Comparison of ENCODE assay signal across 8 cellular contexts in the genomic region with DNA sequence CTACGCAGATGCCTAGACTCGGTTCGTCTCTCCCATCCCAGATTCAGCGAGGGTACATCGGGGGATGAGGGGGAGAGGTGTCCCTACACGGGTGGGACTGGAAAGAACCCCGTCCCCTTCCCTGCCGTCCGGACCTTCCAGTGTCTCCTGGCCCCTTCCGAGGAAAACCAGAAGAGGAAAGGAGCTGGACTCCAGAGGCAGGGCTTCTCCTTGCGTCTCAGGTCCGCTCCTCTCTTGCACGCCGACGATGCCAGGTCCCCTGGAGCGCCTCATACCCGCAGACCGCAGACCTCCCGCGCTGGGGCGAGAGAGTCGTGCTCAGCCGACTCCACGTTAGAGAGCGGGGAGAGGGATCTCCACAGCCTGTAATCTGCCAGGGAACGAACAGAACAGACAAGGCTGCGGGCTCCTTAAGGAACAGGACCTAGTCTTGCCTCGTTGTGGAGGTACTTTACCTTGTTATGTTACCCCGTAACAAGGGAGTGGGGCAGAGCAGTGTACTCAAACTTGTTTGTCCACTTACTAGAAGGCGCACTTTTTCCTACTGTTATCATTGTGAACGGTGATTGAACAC. TPM values are rescaled to one million over a fixed set of nuclear protein-coding genes. Genes with fewer than 3 reads are reported as not detected.
DNase-seq lines count a peak whose midpoint lies in the region; ATAC-seq and TF ChIP-seq lines count a peak whose summit lies in the region.

No MANE protein-coding gene starts in this region.

- H3K9ac ChIP-seq in endodermal cell (ENCODE audit: extremely low read depth, low read length, poor library complexity, severe bottlenecking) (peak overlapping the region; percentile 28), mucosa of rectum (ENCODE audit: low read depth in 1 of 2, low read length in 2 of 2) (peak overlapping the region; percentile 85)

- H3K4me1 ChIP-seq in endodermal cell (ENCODE audit: control insufficient read depth, insufficient read depth, low read length) = no peaks in the 10 kb centered on the region
- H3K4me1 ChIP-seq in mucosa of rectum (ENCODE audit: control insufficient read depth in 2 of 2, insufficient read depth in 2 of 2, low read length in 2 of 2) = peaks cover 11 to 22% of the 10 kb centered on the region in 2 donors

- H3K27me3 Mint-ChIP-seq in endodermal cell (ENCODE audit: insufficient read depth) = peaks cover 83% of the 10 kb centered on the region
- peaks cover 12% of the 10 kb centered on the region for H3K27me3 Mint-ChIP-seq in stimulated activated naive CD8-positive, alpha-beta T cell treated with anti-CD3 and anti-CD28 coated beads, Interleukin-15, Interleukin-2, amounts not matched to agents 100 ng/mL and 50 ng/mL, for 24 hours

- no peaks in the 10 kb centered on the region for H3K36me3 Mint-ChIP-seq in endodermal cell (ENCODE audit: low read depth)
- H3K36me3 Mint-ChIP-seq in stimulated activated naive CD8-positive, alpha-beta T cell treated with anti-CD3 and anti-CD28 coated beads, Interleukin-15, Interleukin-2, amounts not matched to agents 100 ng/mL and 50 ng/mL, for 24 hours (ENCODE audit: low read depth) = no peaks in the 10 kb centered on the region

- H3K4me3 Mint-ChIP-seq in endodermal cell = peak overlapping the region; percentile 65
- H3K4me3 Mint-ChIP-seq in stimulated activated naive CD8-positive, alpha-beta T cell treated with anti-CD3 and anti-CD28 coated beads, Interleukin-15, Interleukin-2, amounts not matched to agents 100 ng/mL and 50 ng/mL, for 24 hours = peak overlapping the region; percentile 87

- H3K27ac ChIP-seq in endodermal cell (ENCODE audit: low read depth, low read length) (no peak overlapping the region), mucosa of rectum (ENCODE audit: low read depth in 2 of 2, low read length in 2 of 2) (peak overlapping the region; percentile 86 to 88)

- no peaks in the 10 kb centered on the region for H3K36me3 ChIP-seq in endodermal cell (ENCODE audit: control insufficient read depth, insufficient read depth, low read length)
- H3K36me3 ChIP-seq in mucosa of rectum (ENCODE audit: control insufficient read depth in 2 of 2, insufficient read depth in 2 of 2, low read length in 2 of 2) = no peaks in the 10 kb centered on the region

- H3K27me3 ChIP-seq in endodermal cell (ENCODE audit: control insufficient read depth, insufficient read depth, low read length, poor library complexity, severe bottlenecking) (peaks cover 86% of the 10 kb centered on the region), mucosa of rectum (ENCODE audit: control insufficient read depth in 2 of 2, insufficient read depth in 2 of 2, low read length in 2 of 2) (no peaks in the 10 kb centered on the region)

- H3K27ac Mint-ChIP-seq in endodermal cell = no peak overlapping the region
- peak overlapping the region; percentile 16 for H3K27ac Mint-ChIP-seq in stimulated activated naive CD8-positive, alpha-beta T cell treated with anti-CD3 and anti-CD28 coated beads, Interleukin-15, Interleukin-2, amounts not matched to agents 100 ng/mL and 50 ng/mL, for 24 hours

- peak; percentile 7 for ATAC-seq in HG02798 (IDR thresholded peaks at IDR 0.05; ENCODE audit: poor library complexity, unreplicated experiment)

- 3 to 13% methylated on average over 10 to 31 of the region's 31 CpGs for WGBS in endodermal cell (ENCODE audit: insufficient coverage in 1 of 2, insufficient read length in 1 of 2), 2 experiments

- H3K4me3 ChIP-seq in endodermal cell (ENCODE audit: low read length) = peak overlapping the region; percentile 81
- peak overlapping the region; percentile 90 to 91 for H3K4me3 ChIP-seq in mucosa of rectum (ENCODE audit: low read length in 2 of 2)

- TF ChIP-seq CTCF in endodermal cell (conservative IDR thresholded peaks at IDR 0.05) = no peak

- peak; percentile 34 for DNase-seq in NCI-H1436 (lab: John Stamatoyannopoulos, UW)
- DNase-seq in NCI-H1436 treated with DMSO at 0.1 percent for 48 hours (lab: John Stamatoyannopoulos, UW) = no peak
- peak; percentile 44 for DNase-seq in NCI-H2196 treated with DMSO at 0.1 percent for 48 hours (lab: John Stamatoyannopoulos, UW; ENCODE audit: unreplicated experiment)
- DNase-seq in activated CD4-positive, alpha-beta T cell treated with anti-CD3 and anti-CD28 coated beads, Interleukin-2, amount 50 U/mL, for 1 hour = peak; percentile 42
- DNase-seq in endodermal cell = peak; percentile 88

- H3K4me1 Mint-ChIP-seq in endodermal cell = peaks cover 12% of the 10 kb centered on the region
- H3K4me1 Mint-ChIP-seq in stimulated activated naive CD8-positive, alpha-beta T cell treated with anti-CD3 and anti-CD28 coated beads, Interleukin-15, Interleukin-2, amounts not matched to agents 100 ng/mL and 50 ng/mL, for 24 hours (ENCODE audit: low read depth) = peaks cover 19% of the 10 kb centered on the region

- H3K9me3 Mint-ChIP-seq in endodermal cell = peaks cover 9% of the 10 kb centered on the region
- H3K9me3 Mint-ChIP-seq in stimulated activated naive CD8-positive, alpha-beta T cell treated with anti-CD3 and anti-CD28 coated beads, Interleukin-15, Interleukin-2, amounts not matched to agents 100 ng/mL and 50 ng/mL, for 24 hours = no peaks in the 10 kb centered on the region

- H3K9me3 ChIP-seq in endodermal cell (ENCODE audit: control insufficient read depth, low read length) (no peaks in the 10 kb centered on the region), mucosa of rectum (ENCODE audit: control insufficient read depth in 2 of 2, low read length in 2 of 2) (no peaks in the 10 kb centered on the region)

RNA-seq across cellular contexts. Expression of a gene that starts 0.4 kb away (rescaled TPM):
- 10 to 100 TPM; 13.4 to 16.5 TPM for total RNA-seq in endodermal cell
- polyA plus RNA-seq in endodermal cell (2013, experiment 1 of 2) = 29.3 TPM
- 25.0 TPM for polyA plus RNA-seq in endodermal cell (2013, experiment 2 of 2)

RNA-seq across cellular contexts. Expression of a gene that starts 45.5 kb away (rescaled TPM):
- 10 to 100 TPM; 26.5 to 37.9 TPM for total RNA-seq in endodermal cell
- polyA plus RNA-seq in endodermal cell (2013, experiment 1 of 2) = 46.2 TPM
- 41.3 TPM for polyA plus RNA-seq in endodermal cell (2013, experiment 2 of 2)

RNA-seq across cellular contexts. Expression of a gene that starts 48.7 kb away (rescaled TPM):
- under 1 TPM in 1 of 2 donors, not detected in 1; 0.18 TPM for total RNA-seq in endodermal cell
- 0.93 TPM for polyA plus RNA-seq in endodermal cell (2013, experiment 1 of 2)
- polyA plus RNA-seq in endodermal cell (2013, experiment 2 of 2) = 0.79 TPM
